Comparison of ENCODE assay signal across 8 cellular contexts in genomic region chr2:173964565-173965371, GRCh38. TPM values are rescaled to one million over a fixed set of nuclear protein-coding genes. Genes with fewer than 3 reads are reported as not detected.
DNase-seq lines count a peak whose midpoint lies in the region; ATAC-seq, FAIRE-seq and TF ChIP-seq lines count a peak whose summit lies in the region.

No MANE protein-coding gene starts in this region.

- H3K36me3 ChIP-seq in H1 (ENCODE audit: control insufficient read depth in 2 of 4, insufficient read depth in 4 of 4, low read length in 3 of 4) (peaks cover 0 to 5% (median 2%) of the 10 kb centered on the region in 4 experiments; a peak in 3 of 8 replicates), mesendoderm (ENCODE audit: control insufficient read depth, insufficient read depth, low read length) (no peaks in the 10 kb centered on the region)

- H3K23ac ChIP-seq in H1 (ENCODE audit: insufficient read length) (no peak overlapping the region), mesendoderm (ENCODE audit: low read length) (peak overlapping the region; percentile 60)

- WGBS in H1 (ENCODE audit: extremely low coverage in 1 of 2, insufficient coverage in 1 of 2, insufficient read length in 1 of 2, insufficient replicate concordance in 2 of 2, low coverage in 1 of 2, low lambda C conversion rate in 2 of 2, missing lambda C conversion rate in 1 of 2), 2 experiments: 4% methylated on average over 24 of the region's 84 CpGs; no CpG with 5 or more reads in 1 of the 2 experiments
- no CpG with 5 or more reads among the region's 84 CpGs for WGBS in mesendoderm (ENCODE audit: extremely low coverage, insufficient coverage, low lambda C conversion rate)

- no peak overlapping the region for H2BK20ac ChIP-seq in H1 (ENCODE audit: low read length)

- no peak overlapping the region for H2BK15ac ChIP-seq in H1 (ENCODE audit: low read length)
- H2BK15ac ChIP-seq in mesendoderm (replicated peaks; ENCODE audit: low read depth): no peak overlapping the region

- H2BK120ac ChIP-seq in H1 (replicated peaks; ENCODE audit: low read depth, low read length) (peak overlapping the region; percentile 21), mesendoderm (ENCODE audit: low read depth, low read length) (peak overlapping the region; percentile 39)

- peak; percentile 20 for ATAC-seq in GM18868 (IDR thresholded peaks at IDR 0.05; ENCODE audit: unreplicated experiment)
- ATAC-seq in HG03432 (IDR thresholded peaks at IDR 0.05; ENCODE audit: unreplicated experiment): peak; percentile 29
- ATAC-seq in activated CD8-positive, alpha-beta memory T cell treated with anti-CD3 and anti-CD28 coated beads, Interleukin-2, amount 10 ng/mL, durations not matched to agents 7 days and 5 days: peak; percentile 40

- peak overlapping the region; percentile 94 for H3K4me3 ChIP-seq in AG04449 (ENCODE audit: low read depth, low read length)
- H3K4me3 ChIP-seq in H1 (ENCODE audit: extremely low read depth in 1 of 4, insufficient read depth in 2 of 4, low read depth in 3 of 4, low read length in 4 of 4): peak overlapping the region; percentile 69 to 99 (median 86)
- H3K4me3 ChIP-seq in mesendoderm (ENCODE audit: low read length): peak overlapping the region; percentile 82

- H3K23me2 ChIP-seq in H1 (ENCODE audit: low read depth, low read length): no peaks in the 10 kb centered on the region

- H3K36me3 Mint-ChIP-seq in activated CD8-positive, alpha-beta memory T cell treated with anti-CD3 and anti-CD28 coated beads, Interleukin-2, amount 10 ng/mL, durations not matched to agents 7 days and 5 days: peaks cover 28% of the 10 kb centered on the region

- H3K27me3 ChIP-seq in H1 (replicated peaks in 1 of 4; ENCODE audit: control insufficient read depth in 3 of 4, extremely low read depth in 1 of 4, insufficient read depth in 3 of 4, low read length in 3 of 4) (no peaks in the 10 kb centered on the region), mesendoderm (ENCODE audit: insufficient read depth, low read length, poor library complexity) (no peaks in the 10 kb centered on the region)

- H2BK12ac ChIP-seq in H1 (ENCODE audit: low read depth, low read length): no peak overlapping the region

- H2BK5ac ChIP-seq in H1 (ENCODE audit: low read depth, low read length) (peak overlapping the region; percentile 87), mesendoderm (ENCODE audit: low read length) (peak overlapping the region; percentile 79)

- POLR2A ChIA-PET in AG04449 (lab: Yijun Ruan, JAX) (interaction anchor here (1.0 to 1.1 kb wide), 2 partner anchors 10 to 18 kb away, joined by 4 read pairs; no protein-coding TSS in a partner anchor), H1 (lab: Charles Lee; ENCODE audit: partially characterized antibody) (interaction anchor here (0.9 to 2.0 kb wide), 4 partner anchors 16 to 93 kb away, joined by 3 to 6 read pairs (median 4); no protein-coding TSS in a partner anchor)

- peak overlapping the region; percentile 99 for H3K27ac Mint-ChIP-seq in activated CD8-positive, alpha-beta memory T cell treated with anti-CD3 and anti-CD28 coated beads, Interleukin-2, amount 10 ng/mL, durations not matched to agents 7 days and 5 days

- peak; percentile 15 to 72 for TF ChIP-seq POLR2A in H1 (IDR thresholded peaks at IDR 0.05; ENCODE audit: control extremely low read depth in 1 of 2, low read depth in 2 of 2, low read length in 2 of 2)

- TF ChIP-seq EP300 in H1 (IDR thresholded peaks at IDR 0.05; ENCODE audit: borderline replicate concordance in 1 of 2, low read depth in 2 of 2, low read length in 2 of 2): no peak

- H4K8ac ChIP-seq in H1 (ENCODE audit: extremely low read depth, insufficient read depth, low read length) (peak overlapping the region; percentile 97), mesendoderm (ENCODE audit: low read depth, low read length) (peak overlapping the region; percentile 98)

- H3K79me2 ChIP-seq in H1 (ENCODE audit: control insufficient read depth in 1 of 2, insufficient read depth in 2 of 2, low read length in 2 of 2): peaks cover 21 to 41% of the 10 kb centered on the region in 2 experiments; a peak in 3 of 4 replicates
- H3K79me2 ChIP-seq in mesendoderm (ENCODE audit: control insufficient read depth, insufficient read depth, low read length): peaks cover 32% of the 10 kb centered on the region

- peaks cover 0 to 2% of the 10 kb centered on the region in 2 experiments for H4K20me1 ChIP-seq in H1 (replicated peaks in 1 of 2; ENCODE audit: control insufficient read depth in 1 of 2, insufficient read depth in 2 of 2, low read length in 2 of 2)

- H3K79me1 ChIP-seq in H1 (ENCODE audit: low read depth, low read length) (no peaks in the 10 kb centered on the region; the same call in 1 of the 2 replicates), mesendoderm (ENCODE audit: low read length) (no peaks in the 10 kb centered on the region)

- no peak overlapping the region for H2AFZ ChIP-seq in H1 (ENCODE audit: low read length)

- H4K91ac ChIP-seq in H1 (replicated peaks; ENCODE audit: insufficient read length, low read length): no peak overlapping the region

- no peak overlapping the region for H3K14ac ChIP-seq in H1 (ENCODE audit: insufficient read length)

- H3K27ac ChIP-seq in H1 (ENCODE audit: low read depth, low read length) (peak overlapping the region; percentile 84; the same call in 1 of the 2 replicates), mesendoderm (ENCODE audit: low read depth, low read length) (peak overlapping the region; percentile 100)

- peak overlapping the region; percentile 76; the same call in 1 of the 2 replicates for H3K18ac ChIP-seq in H1 (ENCODE audit: extremely low read depth, low read length)
- H3K18ac ChIP-seq in mesendoderm (ENCODE audit: low read length): peak overlapping the region; percentile 100

- H3K4me3 Mint-ChIP-seq in activated CD8-positive, alpha-beta memory T cell treated with anti-CD3 and anti-CD28 coated beads, Interleukin-2, amount 10 ng/mL, durations not matched to agents 7 days and 5 days: peak overlapping the region; percentile 84

- H3K27me3 Mint-ChIP-seq in activated CD8-positive, alpha-beta memory T cell treated with anti-CD3 and anti-CD28 coated beads, Interleukin-2, amount 10 ng/mL, durations not matched to agents 7 days and 5 days: no peaks in the 10 kb centered on the region

- H3K4ac ChIP-seq in H1 (replicated peaks; ENCODE audit: insufficient read length, low read depth, low read length) (peak overlapping the region; percentile 96), mesendoderm (ENCODE audit: low read depth, low read length) (peak overlapping the region; percentile 99)

- H4K5ac ChIP-seq in H1 (ENCODE audit: insufficient read length, low read depth, low read length) (peak overlapping the region; percentile 93), mesendoderm (ENCODE audit: low read length) (no peak overlapping the region)

- H3K9ac ChIP-seq in H1 (replicated peaks in 1 of 4; ENCODE audit: extremely low read depth in 1 of 4, low read depth in 3 of 4, low read length in 3 of 4) (peak overlapping the region; percentile 41 to 88 (median 83)), mesendoderm (ENCODE audit: low read length) (peak overlapping the region; percentile 97)

- CTCF ChIA-PET in AG04449 (lab: Yijun Ruan, JAX): interaction anchor here (1.2 kb wide), 1 partner anchor 114 kb away, joined by 4 read pairs; no protein-coding TSS in a partner anchor
- CTCF ChIA-PET in activated CD8-positive, alpha-beta memory T cell treated with anti-CD3 and anti-CD28 coated beads, Interleukin-2, amount 10 ng/mL, durations not matched to agents 7 days and 5 days (lab: Charles Lee): interaction anchor here (1.5 kb wide), 1 partner anchor 284 kb away, joined by 3 read pairs; the partner anchor contains the start of gene OLA1
- CTCF ChIA-PET in H1 (lab: Charles Lee; ENCODE audit: partially characterized antibody): no interaction called here

- TF ChIP-seq CTCF in AG04449 (IDR thresholded peaks at IDR 0.05; ENCODE audit: insufficient read depth, low read length, missing control alignments) (no peak), H1 (IDR thresholded peaks at IDR 0.05; ENCODE audit: control extremely low read depth in 1 of 3, insufficient read depth in 1 of 3, low read depth in 1 of 3, low read length in 3 of 3) (no peak)

- H3K4me1 Mint-ChIP-seq in activated CD8-positive, alpha-beta memory T cell treated with anti-CD3 and anti-CD28 coated beads, Interleukin-2, amount 10 ng/mL, durations not matched to agents 7 days and 5 days: peaks cover 31% of the 10 kb centered on the region

- H3K4me2 ChIP-seq in H1 (ENCODE audit: insufficient read depth in 1 of 2, low read depth in 2 of 2, low read length in 2 of 2) (peak overlapping the region; percentile 44 to 83; a peak in 3 of 4 replicates), mesendoderm (ENCODE audit: low read length) (peak overlapping the region; percentile 15)

- H3K56ac ChIP-seq in H1 (replicated peaks; ENCODE audit: insufficient read length, low read depth, low read length) (peak overlapping the region; percentile 25), mesendoderm (ENCODE audit: low read length) (peak overlapping the region; percentile 98)

- no peak for FAIRE-seq in H1 (lab: Jason Lieb, UNC)

- H2AK5ac ChIP-seq in H1 (ENCODE audit: low read depth, low read length): no peak overlapping the region
- no peak overlapping the region for H2AK5ac ChIP-seq in mesendoderm (ENCODE audit: low read length)

- no peaks in the 10 kb centered on the region for H3K9me3 ChIP-seq in H1 (ENCODE audit: insufficient read depth in 2 of 2, low read depth in 1 of 2, low read length in 1 of 2)

- no peak for TF ChIP-seq RAD21 in H1 (IDR thresholded peaks at IDR 0.05 in 1 of 2, conservative IDR thresholded peaks at IDR 0.05 in 1 of 2; ENCODE audit: low read depth in 2 of 2, low read length in 2 of 2)

- DNase-seq in AG04449 (ENCODE audit: low read depth, low spot score) (no peak), NK-92 (lab: John Stamatoyannopoulos, UW; ENCODE audit: unreplicated experiment) (peak; percentile 25), H1 (ENCODE audit: low read depth in 1 of 2, low spot score in 2 of 2) (peak; percentile 36 to 78), mesendoderm (no peak)
- DNase-seq in activated CD8-positive, alpha-beta memory T cell treated with anti-CD3 and anti-CD28 coated beads, Interleukin-2, amount 10 ng/mL, durations not matched to agents 7 days and 5 days: peak; percentile 92
- DNase-seq in stimulated activated CD8-positive, alpha-beta memory T cell treated with anti-CD3 and anti-CD28 coated beads, Interleukin-15, amount 100 ng/mL, for 24 hours (ENCODE audit: low read depth): peak; percentile 68

- H3K4me1 ChIP-seq in H1 (replicated peaks in 1 of 4; ENCODE audit: control insufficient read depth in 3 of 4, insufficient read depth in 4 of 4, low read length in 3 of 4) (peaks cover 0 to 3% (median 1%) of the 10 kb centered on the region in 4 experiments; a peak in 1 of 7 replicates), mesendoderm (ENCODE audit: control insufficient read depth, low read depth, low read length) (no peaks in the 10 kb centered on the region)

- H3K9me3 Mint-ChIP-seq in activated CD8-positive, alpha-beta memory T cell treated with anti-CD3 and anti-CD28 coated beads, Interleukin-2, amount 10 ng/mL, durations not matched to agents 7 days and 5 days (ENCODE audit: low read depth): no peaks in the 10 kb centered on the region

RNA-seq across cellular contexts. Expression of gene SP3, which starts 0.4 kb away (rescaled TPM):
- 100 to 1,000 TPM in 1 of 2 experiments, 10 to 100 TPM in 1; 95.7 to 105 TPM for total RNA-seq in activated CD8-positive, alpha-beta memory T cell treated with anti-CD3 and anti-CD28 coated beads, Interleukin-2, amount 10 ng/mL, durations not matched to agents 7 days and 5 days
- 85.1 and 92.1 TPM in 2 replicates for total RNA-seq in H1 (2021; fragmentation: NEBNext Ultra II Directional; extraction: Animal tissue kit (Norgen Biotek cat#: 25700))
- polyA plus RNA-seq in H1 (2011; rRNA removed): 20.2 and 31.0 TPM in 2 replicates
- 29.7 TPM for polyA plus RNA-seq in H1 (2011; cell fraction: cytosol; rRNA removed)
- 35.4 TPM for polyA plus RNA-seq in H1 (2011; cell fraction: nucleus; rRNA removed)
- polyA plus RNA-seq in H1 (2012, experiment 1 of 2): 31.0 to 46.1 TPM (median 39.0 TPM) in 4 replicates
- 2.5 TPM for polyA plus RNA-seq in H1 (2012, experiment 2 of 2)
- 28.3 TPM for polyA plus RNA-seq in H1 (2013, experiment 1 of 2)
- polyA plus RNA-seq in H1 (2013, experiment 2 of 2): 28.7 TPM
- polyA minus RNA-seq in H1 (2011; rRNA and poly(A)+ RNA removed): 119 and 166 TPM in 2 replicates
- 54.6 TPM for polyA minus RNA-seq in H1 (2011; cell fraction: cytosol; rRNA and poly(A)+ RNA removed)
- 158 TPM for polyA minus RNA-seq in H1 (2011; cell fraction: nucleus; rRNA and poly(A)+ RNA removed)
- 36.5 TPM for polyA plus RNA-seq in mesendoderm (2013, experiment 1 of 2)
- 35.4 TPM for polyA plus RNA-seq in mesendoderm (2013, experiment 2 of 2)

Comparison
In these comparisons a context has a peak if more than half of its experiments do, and no peak if none do; other contexts are left out.
1. DNase-seq: peak in NK-92 (single experiment), activated CD8-positive, alpha-beta memory T cell treated with anti-CD3 and anti-CD28 coated beads, Interleukin-2, amount 10 ng/mL, durations not matched to agents 7 days and 5 days (single experiment), H1 (2 of 2) and stimulated activated CD8-positive, alpha-beta memory T cell treated with anti-CD3 and anti-CD28 coated beads, Interleukin-15, amount 100 ng/mL, for 24 hours (single experiment); none in AG04449 (single experiment) and mesendoderm (single experiment).
2. Peak in every context shown above with its lines, with median percentiles within 50 percentile points of each other: H3K4me3 ChIP-seq and ATAC-seq.